In the genomic region with DNA sequence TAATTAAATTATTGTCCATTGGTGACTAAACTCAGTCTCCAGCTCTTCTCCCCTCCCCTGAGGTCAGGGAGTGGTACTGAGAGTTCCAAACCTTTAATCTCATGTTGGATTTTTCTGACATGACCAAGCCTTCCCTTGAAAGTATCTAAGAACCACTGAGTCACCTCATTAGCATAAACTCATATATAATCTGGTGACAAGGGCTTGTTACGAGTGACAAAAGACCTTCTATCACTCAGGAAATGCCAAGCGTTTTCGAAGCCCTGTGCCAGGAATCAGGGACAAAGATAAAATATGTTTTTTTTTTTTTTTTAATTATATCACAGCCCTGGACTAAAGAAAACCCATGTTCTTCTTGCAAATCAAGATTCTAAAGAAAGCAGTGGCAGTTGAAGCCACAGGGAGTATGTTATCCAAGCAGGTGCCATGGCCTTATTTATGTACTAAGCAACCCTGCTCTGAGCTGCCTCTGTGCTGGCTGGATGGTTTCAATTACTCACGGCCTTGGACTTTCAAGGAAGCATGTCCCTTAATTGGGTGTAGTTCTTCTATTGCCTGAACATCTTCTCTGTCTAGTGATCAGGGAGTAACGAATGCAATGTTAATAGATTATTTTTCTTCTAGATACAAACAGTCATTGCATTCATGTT, we compare ENCODE assay signal across 16 cellular contexts.
DNase-seq lines count a peak whose midpoint lies in the region; ATAC-seq and TF ChIP-seq lines count a peak whose summit lies in the region.
"Had no signal": no experiment of that assay in that cellular context is flagged by ENCODE, and none has a peak within 500 bp of the region (broad histone marks: within the 10 kb centered on the region; RNA-seq: fewer than 3 reads in every experiment).

No MANE protein-coding gene starts in this region.

- TF ChIP-seq CTCF in astrocyte of the cerebellum (IDR thresholded peaks at IDR 0.05; ENCODE audit: low read depth, low read length, missing control alignments) (no peak), osteoblast (IDR thresholded peaks at IDR 0.05; ENCODE audit: extremely low read depth, low read depth, low read length) (no peak)

- H3K4me2 ChIP-seq in osteoblast (ENCODE audit: insufficient read depth, low read length): no peak overlapping the region

- peak; percentile 80 for DNase-seq in AG08395 (ENCODE audit: low spot score)
- peak; percentile 80 for DNase-seq in HT1080 (ENCODE audit: low read depth)
- peak; percentile 23 for DNase-seq in astrocyte of the cerebellum (ENCODE audit: low read depth)
- peak; percentile 26 for DNase-seq in islet precursor cell
- DNase-seq in NCI-H2196 treated with DMSO at 0.1 percent for 48 hours (lab: John Stamatoyannopoulos, UW; ENCODE audit: unreplicated experiment): no peak
- DNase-seq in stimulated activated naive CD8-positive, alpha-beta T cell treated with anti-CD3 and anti-CD28 coated beads, Interleukin-15, Interleukin-2, amounts not matched to agents 100 U/mL and 50 U/mL, for 24 hours: no peak
- no peak for DNase-seq in stimulated activated CD4-positive, alpha-beta T cell treated with anti-CD3 and anti-CD28 coated beads, Interleukin-4, amount 100 ng/mL, for 24 hours
- no peak for DNase-seq in osteoblast (ENCODE audit: insufficient read length, low spot score, missing footprints)
- DNase-seq: activated CD4-positive, CD25-positive, alpha-beta regulatory T cell treated with anti-CD3 and anti-CD28 coated beads, Interleukin-2, amount 50 U/mL, for 72 hours; activated T-cell treated with anti-CD3 and anti-CD28 coated beads, Interleukin-2, amount 50 U/mL, for 24 hours; aorta; midbrain; MM.1S; NCI-H2171 treated with DMSO at 0.1 percent for 48 hours; upper lobe of right lung had no signal

- no peak overlapping the region for H3K27ac ChIP-seq in osteoblast (ENCODE audit: low read depth, low read length)
- H3K27ac ChIP-seq: parathyroid adenoma, upper lobe of right lung had no signal

- no peak for ATAC-seq in stimulated activated naive CD8-positive, alpha-beta T cell treated with anti-CD3 and anti-CD28 coated beads, Interleukin-15, Interleukin-2, amounts not matched to agents 100 U/mL and 50 U/mL, for 24 hours
- ATAC-seq: upper lobe of right lung had no signal

- H3K4me3 ChIP-seq in astrocyte of the cerebellum (ENCODE audit: low read depth, low read length): no peak overlapping the region
- no peak overlapping the region for H3K4me3 ChIP-seq in osteoblast (ENCODE audit: insufficient read depth, low read length)
- H3K4me3 ChIP-seq: upper lobe of right lung had no signal

- H3K9me3 ChIP-seq in osteoblast (ENCODE audit: low read depth, low read length): no peaks in the 10 kb centered on the region
- H3K9me3 ChIP-seq: upper lobe of right lung had no signal

- H4K20me1 ChIP-seq in osteoblast (ENCODE audit: insufficient read depth, low read length): no peaks in the 10 kb centered on the region

- no peaks in the 10 kb centered on the region for H3K36me3 ChIP-seq in osteoblast (ENCODE audit: insufficient read depth, low read length)
- H3K36me3 ChIP-seq: upper lobe of right lung had no signal

- H3K79me2 ChIP-seq in osteoblast (ENCODE audit: insufficient read depth, low read length): no peaks in the 10 kb centered on the region
- H3K79me2 ChIP-seq: parathyroid adenoma had no signal

- H2AFZ ChIP-seq in osteoblast (ENCODE audit: low read length): no peak overlapping the region
- H2AFZ ChIP-seq: parathyroid adenoma had no signal

- in situ Hi-C loops in astrocyte of the cerebellum (cut with HindIII; ENCODE audit: low sequenced_read_pairs): no loop called here

- no peaks in the 10 kb centered on the region for H3K27me3 ChIP-seq in osteoblast (ENCODE audit: insufficient read depth, low read length)
- H3K27me3 ChIP-seq: upper lobe of right lung had no signal

- no peaks in the 10 kb centered on the region for H3K4me1 ChIP-seq in osteoblast (ENCODE audit: insufficient read depth, low read length)
- H3K4me1 ChIP-seq: parathyroid adenoma, upper lobe of right lung had no signal

Comparison
In these comparisons a context has a peak if more than half of its experiments do, and no peak if none do; other contexts are left out.
1. DNase-seq: peak in AG08395 (single experiment), HT1080 (single experiment), astrocyte of the cerebellum (single experiment) and islet precursor cell (single experiment); none in NCI-H2196 treated with DMSO at 0.1 percent for 48 hours (single experiment), stimulated activated naive CD8-positive, alpha-beta T cell treated with anti-CD3 and anti-CD28 coated beads, Interleukin-15, Interleukin-2, amounts not matched to agents 100 U/mL and 50 U/mL, for 24 hours (single experiment), stimulated activated CD4-positive, alpha-beta T cell treated with anti-CD3 and anti-CD28 coated beads, Interleukin-4, amount 100 ng/mL, for 24 hours (single experiment) and osteoblast (single experiment).